ENCODE assay signal across 8 cellular contexts in the genomic region with DNA sequence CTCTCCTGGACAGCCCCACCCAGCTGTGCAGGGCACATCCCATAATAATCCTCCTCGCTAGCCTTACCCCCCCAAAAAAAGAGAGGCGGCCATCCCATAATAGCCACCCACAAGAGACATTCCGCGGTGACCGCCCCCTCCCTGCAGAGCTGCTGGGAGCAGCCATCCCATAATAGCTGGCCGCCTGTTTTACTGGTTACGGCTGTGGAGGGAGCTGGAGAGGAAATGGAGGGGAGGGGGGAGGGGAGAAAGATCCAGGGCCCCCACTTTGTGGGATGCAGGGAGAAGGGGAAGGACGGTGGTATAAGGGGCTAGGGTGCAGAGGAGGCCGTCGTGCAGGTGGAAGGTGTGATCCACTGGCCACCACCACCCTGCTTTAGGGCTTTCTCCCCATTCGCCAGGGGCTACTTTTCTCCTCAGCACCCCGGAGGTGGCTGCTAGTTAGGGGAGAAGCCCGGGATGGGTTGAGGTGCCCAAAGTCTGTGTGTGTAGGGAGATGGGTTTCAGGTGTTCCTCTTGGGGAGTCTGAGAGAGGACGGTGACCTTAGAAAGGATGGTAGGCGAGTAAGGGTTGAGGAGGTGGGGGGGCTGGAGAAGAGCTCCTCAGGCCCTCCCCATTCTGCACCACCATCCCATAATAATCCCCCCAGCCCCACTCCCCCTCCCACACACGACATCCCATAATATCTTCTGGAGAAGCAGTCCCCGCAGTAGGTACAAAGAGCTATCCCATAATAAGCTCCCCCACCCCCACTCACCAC. TPM values are rescaled to one million over a fixed set of nuclear protein-coding genes. Genes with fewer than 3 reads are reported as not detected.
DNase-seq lines count a peak whose midpoint lies in the region; ATAC-seq and TF ChIP-seq lines count a peak whose summit lies in the region.

No MANE protein-coding gene starts in this region.

- H3K4me3 Mint-ChIP-seq in GM23338 (peak overlapping the region; percentile 69), osteocyte (ENCODE audit: unreplicated experiment) (peak overlapping the region; percentile 35)
- H3K4me3 Mint-ChIP-seq in activated naive CD8-positive, alpha-beta T cell treated with anti-CD3 and anti-CD28 coated beads for 36 hours = no peak overlapping the region

- TF ChIP-seq POLR2A in heart left ventricle (IDR thresholded peaks at IDR 0.05) = peak in 1 of 2 donors; percentile 23

- DNase-seq in AG08395 (ENCODE audit: low spot score) (peak; percentile 55), GM23338 (ENCODE audit: low spot score) (peak; percentile 61), NCI-H226 (peak; percentile 70), heart left ventricle (peak; percentile 80 to 88 (median 86)), osteocyte (ENCODE audit: extremely low spot score, unreplicated experiment) (peak; percentile 86)
- DNase-seq in activated naive CD8-positive, alpha-beta T cell treated with anti-CD3 and anti-CD28 coated beads for 36 hours = no peak

- WGBS in heart left ventricle, 4 donors = 3 to 6% (median 4%) methylated on average over 13 to 17 of the region's 17 CpGs

- H2AFZ ChIP-seq in GM23338 = 0 out of 2 replicates have a peak overlapping the region, but pooled peaks have one; percentile 74

- peak overlapping the region; percentile 93 for H3K27ac Mint-ChIP-seq in GM23338
- H3K27ac Mint-ChIP-seq in activated naive CD8-positive, alpha-beta T cell treated with anti-CD3 and anti-CD28 coated beads for 36 hours = peak overlapping the region; percentile 55
- H3K27ac Mint-ChIP-seq in osteocyte (ENCODE audit: unreplicated experiment) = peak overlapping the region; percentile 94

- intact Hi-C loops in heart left ventricle (cut with DNase I) = loop anchor here in 3 of 10 donors (5.0 to 10.0 kb wide), 4 partner anchors 52 to 212 kb away; partner anchors contain the start of genes GPR162 (in 1 of the 3), ING4 (in 1 of the 3), LAG3 (in 1 of the 3) and P3H3 (in 1 of the 3)

- peaks cover 16% of the 10 kb centered on the region for H3K27me3 Mint-ChIP-seq in GM23338 (ENCODE audit: insufficient read depth, low read depth, poor library complexity)
- no peaks in the 10 kb centered on the region for H3K27me3 Mint-ChIP-seq in activated naive CD8-positive, alpha-beta T cell treated with anti-CD3 and anti-CD28 coated beads for 36 hours
- H3K27me3 Mint-ChIP-seq in osteocyte (ENCODE audit: unreplicated experiment) = no peaks in the 10 kb centered on the region

- H3K27ac ChIP-seq in GM23338 (ENCODE audit: low read depth) (peak overlapping the region; percentile 97), heart left ventricle (peak overlapping the region; percentile 72 to 98 (median 92))

- peaks cover 0 to 7% (median 0%) of the 10 kb centered on the region in 12 donors for H3K9me3 ChIP-seq in heart left ventricle

- H3K4me3 ChIP-seq in GM23338 (peak overlapping the region; percentile 57), heart left ventricle (peak overlapping the region in 10 of 12 donors; percentile 6 to 48 (median 30))

- H3K4me1 Mint-ChIP-seq in GM23338 = peaks cover 39% of the 10 kb centered on the region
- peaks cover 35% of the 10 kb centered on the region for H3K4me1 Mint-ChIP-seq in activated naive CD8-positive, alpha-beta T cell treated with anti-CD3 and anti-CD28 coated beads for 36 hours
- H3K4me1 Mint-ChIP-seq in osteocyte (ENCODE audit: unreplicated experiment) = peaks cover 36% of the 10 kb centered on the region

- ATAC-seq in GM23338 (peak; percentile 7), heart left ventricle (peak; percentile 6 to 57 (median 15)), GM19324 (IDR thresholded peaks at IDR 0.05; ENCODE audit: low FRiP score, unreplicated experiment) (no peak), HG02571 (IDR thresholded peaks at IDR 0.05; ENCODE audit: unreplicated experiment) (no peak)

- TF ChIP-seq CTCF in GM23338 (conservative IDR thresholded peaks at IDR 0.05; ENCODE audit: low read depth in 2 of 2) (no peak), heart left ventricle (IDR thresholded peaks at IDR 0.05) (peak in 3 of 12 donors; percentile 4 to 14 (median 12)), osteocyte (IDR thresholded peaks at IDR 0.05) (no peak)

- H3K4me1 ChIP-seq in GM23338 (ENCODE audit: insufficient read depth) = peaks cover 27% of the 10 kb centered on the region
- peaks cover 0 to 39% (median 27%) of the 10 kb centered on the region in 12 donors for H3K4me1 ChIP-seq in heart left ventricle

- H3K36me3 Mint-ChIP-seq in GM23338 (ENCODE audit: low read depth) (no peaks in the 10 kb centered on the region), osteocyte (ENCODE audit: unreplicated experiment) (no peaks in the 10 kb centered on the region)
- H3K36me3 Mint-ChIP-seq in activated naive CD8-positive, alpha-beta T cell treated with anti-CD3 and anti-CD28 coated beads for 36 hours = no peaks in the 10 kb centered on the region

- H3K36me3 ChIP-seq in GM23338 (ENCODE audit: insufficient read depth) (no peaks in the 10 kb centered on the region), heart left ventricle (no peaks in the 10 kb centered on the region)

- H4K20me1 ChIP-seq in GM23338 (replicated peaks; ENCODE audit: insufficient read depth) = no peaks in the 10 kb centered on the region

- peaks cover 24% of the 10 kb centered on the region; the same call in 1 of the 2 replicates for H3F3A ChIP-seq in GM23338 (replicated peaks; ENCODE audit: low read depth)

- peak overlapping the region; percentile 85 for H3K4me2 ChIP-seq in GM23338

- H3K9me3 Mint-ChIP-seq in GM23338 (no peaks in the 10 kb centered on the region), osteocyte (ENCODE audit: unreplicated experiment) (no peaks in the 10 kb centered on the region)
- no peaks in the 10 kb centered on the region for H3K9me3 Mint-ChIP-seq in activated naive CD8-positive, alpha-beta T cell treated with anti-CD3 and anti-CD28 coated beads for 36 hours

- H3K79me2 ChIP-seq in GM23338 (replicated peaks; ENCODE audit: insufficient read depth) = no peaks in the 10 kb centered on the region

- peaks cover 10% of the 10 kb centered on the region for H3K9me2 ChIP-seq in GM23338 (ENCODE audit: insufficient read depth)

- 0 out of 2 replicates have a peak, but pooled peaks cover 1% of the 10 kb centered on the region for H3K27me3 ChIP-seq in GM23338 (ENCODE audit: insufficient read depth)
- H3K27me3 ChIP-seq in heart left ventricle = no peaks in the 10 kb centered on the region

TF ChIP-seq in GM23338, 12 proteins besides CTCF, POLR2A, EP300 and RAD21 (continues in another document):
- TF ChIP-seq POLR2AphosphoS5 (IDR thresholded peaks at IDR 0.05; ENCODE audit: low read depth) = 0 out of 2 replicates have a peak, but pooled peaks have one; percentile 31

RNA-seq across cellular contexts. Expression of gene CHD4, which starts 6.0 kb away (rescaled TPM):
- 301 and 351 TPM in 2 replicates for total RNA-seq in GM23338 (2014; rRNA removed; shearing (Covaris generic))
- polyA plus RNA-seq in GM23338 (2016; fragmentation: Nextera tagmentation; extraction: Ambion mirVana) (317 and 370 TPM in 2 replicates), heart left ventricle (100 to 1,000 TPM; 144 to 189 TPM)
- 100 to 1,000 TPM; 262 to 293 TPM for total RNA-seq in activated naive CD8-positive, alpha-beta T cell treated with anti-CD3 and anti-CD28 coated beads for 36 hours
- total RNA-seq in heart left ventricle (100 to 1,000 TPM; 131 to 237 (median 160) TPM), osteocyte (348 and 351 TPM in 2 replicates)

RNA-seq across cellular contexts. Expression of gene LPAR5, which starts 22.6 kb away (rescaled TPM):
- 0.38 and 0.89 TPM in 2 replicates for total RNA-seq in GM23338 (2014; rRNA removed; shearing (Covaris generic))
- polyA plus RNA-seq in GM23338 (2016; fragmentation: Nextera tagmentation; extraction: Ambion mirVana) (0.32 and 0.38 TPM in 2 replicates), heart left ventricle (1 to 10 TPM; 3.5 to 4.7 TPM)
- total RNA-seq in activated naive CD8-positive, alpha-beta T cell treated with anti-CD3 and anti-CD28 coated beads for 36 hours = 1 to 10 TPM; 7.3 to 7.9 TPM
- total RNA-seq in heart left ventricle (10 to 100 TPM in 1 of 9 donors, 1 to 10 TPM in 8; 3.7 to 11.7 (median 4.8) TPM), osteocyte (0.32 and 0.50 TPM in 2 replicates)

RNA-seq across cellular contexts. Expression of gene ACRBP, which starts 34.0 kb away (rescaled TPM):
- 2.2 TPM in 1 of 2 replicates, not detected in the other for total RNA-seq in GM23338 (2014; rRNA removed; shearing (Covaris generic))
- polyA plus RNA-seq in GM23338 (2016; fragmentation: Nextera tagmentation; extraction: Ambion mirVana) (0.70 TPM in 1 of 2 replicates, not detected in the other), heart left ventricle (under 1 TPM; 0.34 to 0.60 TPM)
- 1 to 10 TPM in 1 of 2 experiments, under 1 TPM in 1; 0.86 to 1.2 TPM for total RNA-seq in activated naive CD8-positive, alpha-beta T cell treated with anti-CD3 and anti-CD28 coated beads for 36 hours
- total RNA-seq in heart left ventricle (1 to 10 TPM in 4 of 9 donors, under 1 TPM in 4, not detected in 1; 0.32 to 7.2 (median 0.99) TPM), osteocyte (0.73 and 1.0 TPM in 2 replicates)

RNA-seq across cellular contexts. Expression of gene NOP2, which starts 45.1 kb away (rescaled TPM):
- total RNA-seq in GM23338 (2014; rRNA removed; shearing (Covaris generic)) = 67.2 and 67.9 TPM in 2 replicates
- polyA plus RNA-seq in GM23338 (2016; fragmentation: Nextera tagmentation; extraction: Ambion mirVana) = 63.3 and 63.4 TPM in 2 replicates
- total RNA-seq in activated naive CD8-positive, alpha-beta T cell treated with anti-CD3 and anti-CD28 coated beads for 36 hours = 100 to 1,000 TPM; 151 to 153 TPM
- 10 to 100 TPM; 12.9 to 23.8 (median 16.5) TPM for total RNA-seq in heart left ventricle
- 10 to 100 TPM; 15.4 to 30.1 TPM for polyA plus RNA-seq in heart left ventricle
- 32.5 and 34.5 TPM in 2 replicates for total RNA-seq in osteocyte

RNA-seq across cellular contexts. Expression of gene ING4, which starts 49.7 kb away (rescaled TPM):
- total RNA-seq in GM23338 (2014; rRNA removed; shearing (Covaris generic)) = 22.0 and 27.7 TPM in 2 replicates
- polyA plus RNA-seq in GM23338 (2016; fragmentation: Nextera tagmentation; extraction: Ambion mirVana) = 25.5 and 29.6 TPM in 2 replicates
- total RNA-seq in activated naive CD8-positive, alpha-beta T cell treated with anti-CD3 and anti-CD28 coated beads for 36 hours = 10 to 100 TPM; 10.9 to 11.1 TPM
- 10 to 100 TPM; 17.4 to 39.0 (median 24.7) TPM for total RNA-seq in heart left ventricle
- 10 to 100 TPM; 14.6 to 23.6 TPM for polyA plus RNA-seq in heart left ventricle
- 56.7 and 58.8 TPM in 2 replicates for total RNA-seq in osteocyte

Comparison
In these comparisons a context has a peak if more than half of its experiments do, and no peak if none do; other contexts are left out.
1. ATAC-seq: peak in GM23338 (single experiment) and heart left ventricle (4 of 4); none in GM19324 (single experiment) and HG02571 (single experiment).
2. Peak in every context shown above with its lines, with median percentiles within 50 percentile points of each other: H3K27ac Mint-ChIP-seq.